ENCODE assay signal across 7 cellular contexts in genomic region chr6:18227166-18227565, GRCh38. TPM values are rescaled to one million over a fixed set of nuclear protein-coding genes. Genes with fewer than 3 reads are reported as not detected.
DNase-seq lines count a peak whose midpoint lies in the region; ATAC-seq and TF ChIP-seq lines count a peak whose summit lies in the region.
"Not testable (repeated sequence)": the region's sequence is repeated elsewhere in the genome, so short reads cannot be mapped to it uniquely, and the experiment has no call there.

No MANE protein-coding gene starts in this region.

- not testable (repeated sequence) for H3K4me1 Mint-ChIP-seq in CD8-positive, alpha-beta T cell (ENCODE audit: low read depth); memory B cell
- peaks cover 10% of the 10 kb centered on the region for H3K4me1 Mint-ChIP-seq in activated naive CD4-positive, alpha-beta T cell treated with anti-CD3 and anti-CD28 coated beads, Interleukin-2, amount 10 ng/mL, durations not matched to agents 7 days and 5 days
- H3K4me1 Mint-ChIP-seq in osteocyte (ENCODE audit: unreplicated experiment): peaks cover 12% of the 10 kb centered on the region
- peaks cover 14% of the 10 kb centered on the region for H3K4me1 Mint-ChIP-seq in stimulated activated memory B cell treated with anti-CD40 and anti-IgM and Interleukin-4, amounts not matched to agents 10 μg/mL and 1 μg/mL and 100 μg/mL, for 72 hours

- H3K4me3 ChIP-seq in CD8-positive, alpha-beta T cell (ENCODE audit: low read depth, low read length); HAP-1; SK-N-MC: not testable (repeated sequence)

- POLR2A ChIA-PET in CD8-positive, alpha-beta T cell (lab: Charles Lee): not testable (repeated sequence)

- TF ChIP-seq CTCF in CD8-positive, alpha-beta T cell (IDR thresholded peaks at IDR 0.05); osteocyte (IDR thresholded peaks at IDR 0.05): not testable (repeated sequence)

- H3K4me1 ChIP-seq in CD8-positive, alpha-beta T cell (ENCODE audit: insufficient read depth, low read length): not testable (repeated sequence)
- H3K4me1 ChIP-seq in HAP-1: peaks cover 26% of the 10 kb centered on the region

- not testable (repeated sequence) for H3K4me3 Mint-ChIP-seq in CD8-positive, alpha-beta T cell; activated naive CD4-positive, alpha-beta T cell treated with anti-CD3 and anti-CD28 coated beads, Interleukin-2, amount 10 ng/mL, durations not matched to agents 7 days and 5 days; memory B cell; osteocyte (ENCODE audit: unreplicated experiment); stimulated activated memory B cell treated with anti-CD40 and anti-IgM and Interleukin-4, amounts not matched to agents 10 μg/mL and 1 μg/mL and 100 μg/mL, for 72 hours

- intact Hi-C loops in CD8-positive, alpha-beta T cell (cut with DNase I, micrococcal nuclease): not testable (repeated sequence)

- H3K27ac Mint-ChIP-seq in CD8-positive, alpha-beta T cell: peak overlapping the region; percentile 60
- H3K27ac Mint-ChIP-seq in activated naive CD4-positive, alpha-beta T cell treated with anti-CD3 and anti-CD28 coated beads, Interleukin-2, amount 10 ng/mL, durations not matched to agents 7 days and 5 days: peak overlapping the region; percentile 50
- peak overlapping the region; percentile 67 for H3K27ac Mint-ChIP-seq in memory B cell
- peak overlapping the region; percentile 67 for H3K27ac Mint-ChIP-seq in osteocyte (ENCODE audit: unreplicated experiment)
- H3K27ac Mint-ChIP-seq in stimulated activated memory B cell treated with anti-CD40 and anti-IgM and Interleukin-4, amounts not matched to agents 10 μg/mL and 1 μg/mL and 100 μg/mL, for 72 hours: peak overlapping the region; percentile 67

- H3K9me3 Mint-ChIP-seq in CD8-positive, alpha-beta T cell: peaks cover 10% of the 10 kb centered on the region
- peaks cover 23% of the 10 kb centered on the region for H3K9me3 Mint-ChIP-seq in activated naive CD4-positive, alpha-beta T cell treated with anti-CD3 and anti-CD28 coated beads, Interleukin-2, amount 10 ng/mL, durations not matched to agents 7 days and 5 days
- H3K9me3 Mint-ChIP-seq in memory B cell: peaks cover 16% of the 10 kb centered on the region
- peaks cover 18% of the 10 kb centered on the region for H3K9me3 Mint-ChIP-seq in osteocyte (ENCODE audit: unreplicated experiment)
- H3K9me3 Mint-ChIP-seq in stimulated activated memory B cell treated with anti-CD40 and anti-IgM and Interleukin-4, amounts not matched to agents 10 μg/mL and 1 μg/mL and 100 μg/mL, for 72 hours: peaks cover 15% of the 10 kb centered on the region

- not testable (repeated sequence) for ATAC-seq in CD8-positive, alpha-beta T cell; memory B cell (ENCODE audit: low read depth); stimulated activated memory B cell treated with anti-CD40 and anti-IgM and Interleukin-4, amounts not matched to agents 10 μg/mL and 1 μg/mL and 100 μg/mL, for 72 hours

- H3K27ac ChIP-seq in CD8-positive, alpha-beta T cell (ENCODE audit: low read depth, low read length): not testable (repeated sequence)
- peak overlapping the region; percentile 64; the same call in 1 of the 2 replicates for H3K27ac ChIP-seq in SK-N-MC

- not testable (repeated sequence) for H3K27me3 Mint-ChIP-seq in CD8-positive, alpha-beta T cell (ENCODE audit: low read depth); activated naive CD4-positive, alpha-beta T cell treated with anti-CD3 and anti-CD28 coated beads, Interleukin-2, amount 10 ng/mL, durations not matched to agents 7 days and 5 days; memory B cell; osteocyte (ENCODE audit: unreplicated experiment); stimulated activated memory B cell treated with anti-CD40 and anti-IgM and Interleukin-4, amounts not matched to agents 10 μg/mL and 1 μg/mL and 100 μg/mL, for 72 hours

- DNase-seq in CD8-positive, alpha-beta T cell; SK-N-MC (ENCODE audit: low read depth, low spot score); activated naive CD4-positive, alpha-beta T cell treated with anti-CD3 and anti-CD28 coated beads, Interleukin-2, amount 10 ng/mL, durations not matched to agents 7 days and 5 days; memory B cell (ENCODE audit: low spot score in 2 of 2); osteocyte (ENCODE audit: extremely low spot score, unreplicated experiment): not testable (repeated sequence)
- peak; percentile 62 to 69 for DNase-seq in HAP-1 (ENCODE audit: low spot score in 2 of 2)

- in situ Hi-C loops in HAP-1 (cut with MboI; ENCODE audit: low sequenced_read_pairs): not testable (repeated sequence)

- H3K36me3 Mint-ChIP-seq in CD8-positive, alpha-beta T cell: peaks cover 77% of the 10 kb centered on the region
- peaks cover 70% of the 10 kb centered on the region for H3K36me3 Mint-ChIP-seq in activated naive CD4-positive, alpha-beta T cell treated with anti-CD3 and anti-CD28 coated beads, Interleukin-2, amount 10 ng/mL, durations not matched to agents 7 days and 5 days
- H3K36me3 Mint-ChIP-seq in memory B cell: peaks cover 47% of the 10 kb centered on the region
- H3K36me3 Mint-ChIP-seq in osteocyte (ENCODE audit: unreplicated experiment): peaks cover 65% of the 10 kb centered on the region
- H3K36me3 Mint-ChIP-seq in stimulated activated memory B cell treated with anti-CD40 and anti-IgM and Interleukin-4, amounts not matched to agents 10 μg/mL and 1 μg/mL and 100 μg/mL, for 72 hours: peaks cover 64% of the 10 kb centered on the region

- not testable (repeated sequence) for H3K9me3 ChIP-seq in CD8-positive, alpha-beta T cell (ENCODE audit: low read length); HAP-1; SK-N-MC (ENCODE audit: low read depth, low read length)

- CTCF ChIA-PET in CD8-positive, alpha-beta T cell (lab: Charles Lee); activated naive CD4-positive, alpha-beta T cell treated with anti-CD3 and anti-CD28 coated beads, Interleukin-2, amount 10 ng/mL, durations not matched to agents 7 days and 5 days (lab: Charles Lee): not testable (repeated sequence)

- not testable (repeated sequence) for H3K9ac ChIP-seq in SK-N-MC (ENCODE audit: insufficient read length)

- H3K27me3 ChIP-seq in CD8-positive, alpha-beta T cell (ENCODE audit: insufficient read depth, low read length); HAP-1 (ENCODE audit: low read depth): not testable (repeated sequence)

- not testable (repeated sequence) for H3K36me3 ChIP-seq in CD8-positive, alpha-beta T cell (ENCODE audit: insufficient read depth, low read length)
- H3K36me3 ChIP-seq in HAP-1 (replicated peaks): peaks cover 83% of the 10 kb centered on the region
- H3K36me3 ChIP-seq in SK-N-MC (ENCODE audit: insufficient read depth, low read length): peaks cover 80% of the 10 kb centered on the region

RNA-seq across cellular contexts. Expression of gene DEK, which starts 37.2 kb away (rescaled TPM):
- 10 to 100 TPM; 39.5 to 47.5 TPM for total RNA-seq in CD8-positive, alpha-beta T cell
- total RNA-seq in osteocyte: 62.1 and 65.5 TPM in 2 replicates
